Comparison of ENCODE assay signal across 8 cellular contexts in the genomic region with DNA sequence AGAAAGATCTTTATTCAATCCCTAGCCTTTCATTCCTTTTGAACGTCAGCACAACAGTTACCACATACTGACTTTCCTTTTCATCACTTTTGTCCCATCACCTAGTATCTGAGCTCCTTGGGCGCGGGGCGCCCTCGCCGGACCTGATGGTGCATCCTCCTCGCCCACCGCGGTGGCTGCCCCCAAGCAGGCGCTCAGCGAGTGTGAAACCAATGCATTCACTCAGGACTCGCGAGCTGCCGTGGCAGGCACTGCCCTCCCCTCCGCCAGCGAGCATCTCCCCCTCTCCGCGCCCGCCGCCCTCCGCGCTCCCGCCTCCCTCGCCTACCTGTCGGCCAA. TPM values are rescaled to one million over a fixed set of nuclear protein-coding genes. Genes with fewer than 3 reads are reported as not detected.
DNase-seq lines count a peak whose midpoint lies in the region; ATAC-seq, FAIRE-seq and TF ChIP-seq lines count a peak whose summit lies in the region.

No MANE protein-coding gene starts in this region.

- H3K4me3 ChIP-seq in GM08714 (ENCODE audit: low read length) (peak overlapping the region; percentile 94), K562 (peak overlapping the region; percentile 96), lower leg skin (ENCODE audit: low read depth, poor library complexity, severe bottlenecking) (peak overlapping the region; percentile 78)

- peak overlapping the region; percentile 81; the same call in 1 of the 3 replicates for H3K27ac ChIP-seq in K562 (ENCODE audit: extremely low read depth, low read depth, low read length)

- DNase-seq in K562 (ENCODE audit: extremely low read depth in 1 of 4, low spot score in 3 of 4) (peak in 1 of 4 experiments; percentile 59), lower leg skin (ENCODE audit: low spot score in 2 of 2) (no peak), SHP77 treated with DMSO at 0.1 percent for 48 hours (lab: John Stamatoyannopoulos, UW) (no peak), NCI-H2171 (lab: John Stamatoyannopoulos, UW) (no peak)
- no peak for DNase-seq in activated CD4-positive, alpha-beta T cell treated with anti-CD3 and anti-CD28 coated beads, Interleukin-2, amount 50 U/mL, for 48 hours
- DNase-seq in stimulated activated naive B cell treated with anti-CD40 and anti-IgM and Interleukin-4, amounts not matched to agents 10 μg/mL and 1 μg/mL and 100 μg/mL, for 72 hours = no peak

- H3K4me3 Mint-ChIP-seq in stimulated activated naive B cell treated with anti-CD40 and anti-IgM and Interleukin-4, amounts not matched to agents 10 μg/mL and 1 μg/mL and 100 μg/mL, for 72 hours = no peak overlapping the region

- peak overlapping the region; percentile 79 for H3K4me2 ChIP-seq in K562 (ENCODE audit: insufficient read depth, low read length)

- peaks cover 15 to 25% of the 10 kb centered on the region in 2 experiments for H3K4me1 ChIP-seq in K562 (replicated peaks in 1 of 2; ENCODE audit: control insufficient read depth in 2 of 2, insufficient read depth in 2 of 2, low read length in 2 of 2)

- intact Hi-C loops in K562 (cut with micrococcal nuclease) = loop anchor here (2.0 kb wide), 1 partner anchor 78 kb away; a partner anchor contains a TSS
- intact Hi-C loops in lower leg skin (cut with DNase I; ENCODE audit: low total_unique reads) = no loop called here

- CTCF ChIA-PET in K562 (lab: Yijun Ruan, JAX; ENCODE audit: low intra/inter-chr PET ratio) = no interaction called here

- peaks cover 13 to 22% of the 10 kb centered on the region in 2 donors for H3K36me3 Mint-ChIP-seq in stimulated activated naive B cell treated with anti-CD40 and anti-IgM and Interleukin-4, amounts not matched to agents 10 μg/mL and 1 μg/mL and 100 μg/mL, for 72 hours

- TF ChIP-seq CTCF in K562 (IDR thresholded peaks at IDR 0.05 in 2 of 3, conservative IDR thresholded peaks at IDR 0.05 in 1 of 3; ENCODE audit: insufficient read depth in 2 of 3, low read depth in 1 of 3, low read length in 3 of 3) = no peak
- TF ChIP-seq CTCF in lower leg skin (IDR thresholded peaks at IDR 0.05) = no peak

- peak overlapping the region; percentile 93 for H2AFZ ChIP-seq in K562 (ENCODE audit: low read depth, low read length)

- no peak for TF ChIP-seq EP300 in K562 (IDR thresholded peaks at IDR 0.05; ENCODE audit: low read length)

- ATAC-seq in HG03025 (IDR thresholded peaks at IDR 0.05; ENCODE audit: low FRiP score, unreplicated experiment) = peak; percentile 33
- ATAC-seq in K562 = peak; percentile 59
- no peak for ATAC-seq in stimulated activated naive B cell treated with anti-CD40 and anti-IgM and Interleukin-4, amounts not matched to agents 10 μg/mL and 1 μg/mL and 100 μg/mL, for 72 hours (replicated peaks)

- WGBS in K562 (ENCODE audit: insufficient coverage, low coverage, missing lambda C conversion rate) = under 1% methylated on average over 14 of the region's 25 CpGs
- 0 to 1% methylated on average over 20 to 25 of the region's 25 CpGs for WGBS in lower leg skin, 2 donors

- TF ChIP-seq POLR2A in K562 (conservative IDR thresholded peaks at IDR 0.05) (no peak), lower leg skin (IDR thresholded peaks at IDR 0.05) (no peak)

- H3K9ac ChIP-seq in K562 (ENCODE audit: insufficient read depth in 1 of 2, low read depth in 2 of 2, low read length in 2 of 2) = peak overlapping the region; percentile 91 to 99

- no peak for TF ChIP-seq RAD21 in K562 (CRISPR knock-in tag; conservative IDR thresholded peaks at IDR 0.05 in 1 of 2, IDR thresholded peaks at IDR 0.05 in 1 of 2)

- no peaks in the 10 kb centered on the region for H3K27me3 Mint-ChIP-seq in stimulated activated naive B cell treated with anti-CD40 and anti-IgM and Interleukin-4, amounts not matched to agents 10 μg/mL and 1 μg/mL and 100 μg/mL, for 72 hours

- H3K9me3 ChIP-seq in K562 (replicated peaks; ENCODE audit: control insufficient read depth, insufficient read depth, low read depth, low read length) = no peaks in the 10 kb centered on the region

- peaks cover 50% of the 10 kb centered on the region for H3K79me2 ChIP-seq in K562 (ENCODE audit: control insufficient read depth, insufficient read depth, low read length)

- no peaks in the 10 kb centered on the region for H3K9me1 ChIP-seq in K562 (ENCODE audit: control insufficient read depth, insufficient read depth, low read length)

- peak; percentile 32 for FAIRE-seq in K562 (lab: Jason Lieb, UNC)

- H3K27ac Mint-ChIP-seq in stimulated activated naive B cell treated with anti-CD40 and anti-IgM and Interleukin-4, amounts not matched to agents 10 μg/mL and 1 μg/mL and 100 μg/mL, for 72 hours = no peak overlapping the region

- peaks cover 26% of the 10 kb centered on the region for H3K36me3 ChIP-seq in K562 (ENCODE audit: control insufficient read depth, insufficient read depth, low read length)

- BruUV-seq in K562 (replicated peaks; lab: Mats Ljungman, UMichigan) = no TSS peak

- peaks cover 15 to 26% of the 10 kb centered on the region in 2 donors for H3K4me1 Mint-ChIP-seq in stimulated activated naive B cell treated with anti-CD40 and anti-IgM and Interleukin-4, amounts not matched to agents 10 μg/mL and 1 μg/mL and 100 μg/mL, for 72 hours

- H4K20me1 ChIP-seq in K562 (replicated peaks; ENCODE audit: control insufficient read depth, insufficient read depth, low read length) = peaks cover 25% of the 10 kb centered on the region; the same call in 1 of the 2 replicates

- POLR2A ChIA-PET in K562 (lab: Yijun Ruan, JAX) = interaction anchor here (0.6 to 2.3 kb wide), 14 partner anchors 9 to 153 kb away, joined by 3 to 10 read pairs (median 4); a partner anchor contains a TSS

- H3K27me3 ChIP-seq in K562 (ENCODE audit: control insufficient read depth in 2 of 2, insufficient read depth in 2 of 2, low read length in 2 of 2) = no peaks in the 10 kb centered on the region

- H3K9me3 Mint-ChIP-seq in stimulated activated naive B cell treated with anti-CD40 and anti-IgM and Interleukin-4, amounts not matched to agents 10 μg/mL and 1 μg/mL and 100 μg/mL, for 72 hours = no peaks in the 10 kb centered on the region

- in situ Hi-C loops in K562 (cut with MboI) = no loop called here

RNA-seq across cellular contexts. Expression of a gene that starts 0.8 kb away (rescaled TPM):
- total RNA-seq in K562 (2011; cell fraction: chromatin; rRNA removed; ENCODE audit: low replicate concordance) = 17.7 and 34.3 TPM in 2 replicates
- 11.2 and 16.2 TPM in 2 replicates for total RNA-seq in K562 (2011; cell fraction: nucleolus; rRNA removed)
- total RNA-seq in K562 (2011; cell fraction: nucleoplasm; rRNA removed) = 12.0 and 16.3 TPM in 2 replicates
- total RNA-seq in K562 (2014; rRNA removed) = 15.8 and 16.0 TPM in 2 replicates
- total RNA-seq in K562 (2014; rRNA removed; fragmentation: Illumina TruSeq; extraction: Trizol) = 14.8 and 17.4 TPM in 2 replicates
- 16.8 and 17.0 TPM in 2 replicates for total RNA-seq in K562 (2015; rRNA removed; fragmentation: Illumina TruSeq; extraction: Trizol)
- total RNA-seq in K562 (2021) = 12.4 and 13.8 TPM in 2 replicates
- 6.1 and 10.3 TPM in 2 replicates for polyA plus RNA-seq in K562 (2011; rRNA removed)
- 4.1 and 5.8 TPM in 2 replicates for polyA plus RNA-seq in K562 (2011; cell fraction: cytosol; rRNA removed)
- polyA plus RNA-seq in K562 (2011; cell fraction: nucleus; rRNA removed) = 2.9 and 3.2 TPM in 2 replicates
- 1.4 TPM in 2 replicates for polyA plus RNA-seq in K562 (2012)
- polyA plus RNA-seq in K562 (2014; fragmentation: Illumina TruSeq; extraction: Trizol) = 3.0 and 3.5 TPM in 2 replicates
- polyA plus RNA-seq in K562 (2014; fragmentation: Nextera tagmentation; extraction: Ambion mirVana) = under 1 TPM; 0.20 to 0.28 TPM
- polyA plus RNA-seq in K562 (2014; rRNA removed) = 5.0 and 5.2 TPM in 2 replicates
- 35.7 and 66.8 TPM in 2 replicates for polyA minus RNA-seq in K562 (2011; rRNA and poly(A)+ RNA removed)
- polyA minus RNA-seq in K562 (2011; cell fraction: cytosol; rRNA and poly(A)+ RNA removed) = 9.8 and 21.5 TPM in 2 replicates
- polyA minus RNA-seq in K562 (2011; cell fraction: nucleus; rRNA and poly(A)+ RNA removed) = 4.6 and 6.0 TPM in 2 replicates
- total RNA-seq in lower leg skin = 10 to 100 TPM; 23.6 to 27.7 (median 25.2) TPM

RNA-seq across cellular contexts. Expression of a gene that starts 26.8 kb away (rescaled TPM):
- 0.67 and 1.6 TPM in 2 replicates for total RNA-seq in K562 (2011; cell fraction: chromatin; rRNA removed; ENCODE audit: low replicate concordance)
- 0.33 and 0.39 TPM in 2 replicates for total RNA-seq in K562 (2011; cell fraction: nucleolus; rRNA removed)
- total RNA-seq in K562 (2011; cell fraction: nucleoplasm; rRNA removed) = 0.76 and 1.2 TPM in 2 replicates
- total RNA-seq in K562 (2014; rRNA removed) (not detected in 2 replicates), K562 (2014; rRNA removed; fragmentation: Illumina TruSeq; extraction: Trizol) (not detected in 2 replicates), K562 (2015; rRNA removed; fragmentation: Illumina TruSeq; extraction: Trizol) (not detected in 2 replicates), K562 (2021) (not detected in 2 replicates), lower leg skin (not detected)
- polyA plus RNA-seq in K562 (2011; rRNA removed) (0.30 and 0.56 TPM in 2 replicates), K562 (2014; fragmentation: Illumina TruSeq; extraction: Trizol) (0.07 TPM in 1 of 2 replicates, not detected in the other), K562 (2014; fragmentation: Nextera tagmentation; extraction: Ambion mirVana) (under 1 TPM; 0.06 to 0.17 TPM), K562 (2014; rRNA removed) (not detected in 2 replicates)
- 0.13 and 0.21 TPM in 2 replicates for polyA plus RNA-seq in K562 (2011; cell fraction: cytosol; rRNA removed)
- polyA plus RNA-seq in K562 (2011; cell fraction: nucleus; rRNA removed) = 0.72 and 1.1 TPM in 2 replicates
- 0.09 and 0.11 TPM in 2 replicates for polyA plus RNA-seq in K562 (2012)
- 0.14 and 0.24 TPM in 2 replicates for polyA minus RNA-seq in K562 (2011; rRNA and poly(A)+ RNA removed)
- polyA minus RNA-seq in K562 (2011; cell fraction: cytosol; rRNA and poly(A)+ RNA removed) = not detected in 2 replicates
- not detected in 2 replicates for polyA minus RNA-seq in K562 (2011; cell fraction: nucleus; rRNA and poly(A)+ RNA removed)

RNA-seq across cellular contexts. Expression of a gene that starts 28.4 kb away (rescaled TPM):
- total RNA-seq in K562 (2011; cell fraction: chromatin; rRNA removed; ENCODE audit: low replicate concordance) = 92.4 and 177 TPM in 2 replicates
- total RNA-seq in K562 (2011; cell fraction: nucleolus; rRNA removed) = 104 and 115 TPM in 2 replicates
- total RNA-seq in K562 (2011; cell fraction: nucleoplasm; rRNA removed) = 81.6 and 114 TPM in 2 replicates
- total RNA-seq in K562 (2014; rRNA removed) (91.7 and 116 TPM in 2 replicates), K562 (2014; rRNA removed; fragmentation: Illumina TruSeq; extraction: Trizol) (85.0 and 90.4 TPM in 2 replicates), K562 (2015; rRNA removed; fragmentation: Illumina TruSeq; extraction: Trizol) (72.2 and 74.5 TPM in 2 replicates), K562 (2021) (80.6 and 82.6 TPM in 2 replicates), lower leg skin (10 to 100 TPM; 17.7 to 35.1 (median 25.9) TPM)
- polyA plus RNA-seq in K562 (2011; rRNA removed) (89.5 and 166 TPM in 2 replicates), K562 (2014; fragmentation: Illumina TruSeq; extraction: Trizol) (119 and 127 TPM in 2 replicates), K562 (2014; fragmentation: Nextera tagmentation; extraction: Ambion mirVana) (10 to 100 TPM in 1 of 2 experiments, 1 to 10 TPM in 1; 2.0 to 10.8 TPM), K562 (2014; rRNA removed) (96.7 and 98.3 TPM in 2 replicates)
- polyA plus RNA-seq in K562 (2011; cell fraction: cytosol; rRNA removed) = 96.2 and 122 TPM in 2 replicates
- polyA plus RNA-seq in K562 (2011; cell fraction: nucleus; rRNA removed) = 125 and 160 TPM in 2 replicates
- polyA plus RNA-seq in K562 (2012) = 75.6 and 85.4 TPM in 2 replicates
- polyA minus RNA-seq in K562 (2011; rRNA and poly(A)+ RNA removed) = 76.2 and 124 TPM in 2 replicates
- polyA minus RNA-seq in K562 (2011; cell fraction: cytosol; rRNA and poly(A)+ RNA removed) = 30.3 and 44.0 TPM in 2 replicates
- 28.5 and 42.4 TPM in 2 replicates for polyA minus RNA-seq in K562 (2011; cell fraction: nucleus; rRNA and poly(A)+ RNA removed)

RNA-seq across cellular contexts. Expression of a gene that starts 51.7 kb away (rescaled TPM):
- total RNA-seq in K562 (2011; cell fraction: chromatin; rRNA removed; ENCODE audit: low replicate concordance) = 17.5 and 38.2 TPM in 2 replicates
- 21.8 and 23.9 TPM in 2 replicates for total RNA-seq in K562 (2011; cell fraction: nucleolus; rRNA removed)
- 14.6 and 17.6 TPM in 2 replicates for total RNA-seq in K562 (2011; cell fraction: nucleoplasm; rRNA removed)
- 1.3 and 1.6 TPM in 2 replicates for total RNA-seq in K562 (2014; rRNA removed)
- total RNA-seq in K562 (2014; rRNA removed; fragmentation: Illumina TruSeq; extraction: Trizol) = 0.57 and 0.76 TPM in 2 replicates
- 0.72 and 0.94 TPM in 2 replicates for total RNA-seq in K562 (2015; rRNA removed; fragmentation: Illumina TruSeq; extraction: Trizol)
- total RNA-seq in K562 (2021) = 2.6 and 3.0 TPM in 2 replicates
- polyA plus RNA-seq in K562 (2011; rRNA removed) = 1.5 and 7.1 TPM in 2 replicates
- 4.0 and 4.6 TPM in 2 replicates for polyA plus RNA-seq in K562 (2011; cell fraction: cytosol; rRNA removed)
- 28.3 and 44.3 TPM in 2 replicates for polyA plus RNA-seq in K562 (2011; cell fraction: nucleus; rRNA removed)
- polyA plus RNA-seq in K562 (2012) = 2.7 and 3.1 TPM in 2 replicates
- polyA plus RNA-seq in K562 (2014; fragmentation: Illumina TruSeq; extraction: Trizol) = 2.0 and 2.7 TPM in 2 replicates
- polyA plus RNA-seq in K562 (2014; fragmentation: Nextera tagmentation; extraction: Ambion mirVana) = under 1 TPM in 1 of 2 experiments, not detected in 1; 0.03 TPM
- polyA plus RNA-seq in K562 (2014; rRNA removed) = 2.5 and 6.5 TPM in 2 replicates
- polyA minus RNA-seq in K562 (2011; rRNA and poly(A)+ RNA removed) = 0.63 and 1.1 TPM in 2 replicates
- 1.6 and 4.7 TPM in 2 replicates for polyA minus RNA-seq in K562 (2011; cell fraction: cytosol; rRNA and poly(A)+ RNA removed)
- 2.6 and 5.1 TPM in 2 replicates for polyA minus RNA-seq in K562 (2011; cell fraction: nucleus; rRNA and poly(A)+ RNA removed)
- total RNA-seq in lower leg skin = 10 to 100 TPM in 1 of 4 donors, 1 to 10 TPM in 3; 4.2 to 25.4 (median 6.8) TPM

RNA-seq across cellular contexts. Expression of a gene that starts 52.7 kb away (rescaled TPM):
- total RNA-seq in K562 (2011; cell fraction: chromatin; rRNA removed; ENCODE audit: low replicate concordance) = 2.3 and 6.4 TPM in 2 replicates
- total RNA-seq in K562 (2011; cell fraction: nucleolus; rRNA removed) = 5.1 and 7.0 TPM in 2 replicates
- 4.8 and 6.9 TPM in 2 replicates for total RNA-seq in K562 (2011; cell fraction: nucleoplasm; rRNA removed)
- total RNA-seq in K562 (2014; rRNA removed) = 2.4 and 3.0 TPM in 2 replicates
- 0.26 and 0.69 TPM in 2 replicates for total RNA-seq in K562 (2014; rRNA removed; fragmentation: Illumina TruSeq; extraction: Trizol)
- total RNA-seq in K562 (2015; rRNA removed; fragmentation: Illumina TruSeq; extraction: Trizol) = 1.5 and 1.9 TPM in 2 replicates
- total RNA-seq in K562 (2021) = 1.9 and 2.4 TPM in 2 replicates
- polyA plus RNA-seq in K562 (2011; rRNA removed) = 1.0 and 1.2 TPM in 2 replicates
- 1.4 and 2.5 TPM in 2 replicates for polyA plus RNA-seq in K562 (2011; cell fraction: cytosol; rRNA removed)
- polyA plus RNA-seq in K562 (2011; cell fraction: nucleus; rRNA removed) = 0.88 and 1.4 TPM in 2 replicates
- polyA plus RNA-seq in K562 (2012) = 2.6 and 3.4 TPM in 2 replicates
- 0.95 and 1.00 TPM in 2 replicates for polyA plus RNA-seq in K562 (2014; fragmentation: Illumina TruSeq; extraction: Trizol)
- under 1 TPM; 0.10 to 0.39 TPM for polyA plus RNA-seq in K562 (2014; fragmentation: Nextera tagmentation; extraction: Ambion mirVana)
- polyA plus RNA-seq in K562 (2014; rRNA removed) = 3.3 and 3.7 TPM in 2 replicates
- 0.57 and 1.1 TPM in 2 replicates for polyA minus RNA-seq in K562 (2011; rRNA and poly(A)+ RNA removed)
- 1.8 and 2.3 TPM in 2 replicates for polyA minus RNA-seq in K562 (2011; cell fraction: cytosol; rRNA and poly(A)+ RNA removed)
- polyA minus RNA-seq in K562 (2011; cell fraction: nucleus; rRNA and poly(A)+ RNA removed) = 1.6 and 2.0 TPM in 2 replicates
- 10 to 100 TPM; 12.8 to 14.5 (median 13.2) TPM for total RNA-seq in lower leg skin

Comparison
In these comparisons a context has a peak if more than half of its experiments do, and no peak if none do; other contexts are left out.
1. ATAC-seq: peak in HG03025 (single experiment) and K562 (single experiment); none in stimulated activated naive B cell treated with anti-CD40 and anti-IgM and Interleukin-4, amounts not matched to agents 10 μg/mL and 1 μg/mL and 100 μg/mL, for 72 hours (0 of 2).
2. Peak in every context shown above with its lines, with median percentiles within 50 percentile points of each other: H3K4me3 ChIP-seq.